ENCODE assay signal across 8 cellular contexts in genomic region chr5:132259061-132259851, GRCh38.
DNase-seq lines count a peak whose midpoint lies in the region; ATAC-seq lines count a peak whose summit lies in the region.

No MANE protein-coding gene starts in this region.

- intact Hi-C loops in head of caudate nucleus (cut with DNase I) = no loop called here

- ATAC-seq in HG02870 (IDR thresholded peaks at IDR 0.05; ENCODE audit: unreplicated experiment) = no peak
- no peak for ATAC-seq in HG02798 (IDR thresholded peaks at IDR 0.05; ENCODE audit: poor library complexity, unreplicated experiment)

- DNase-seq in GM03348 (ENCODE audit: low spot score) (peak; percentile 93), head of caudate nucleus (peak in 39 of 42 donors; percentile 26 to 78 (median 60)), retina (peak; percentile 88), NAMALWA (ENCODE audit: low spot score) (no peak), NCI-H345 (lab: John Stamatoyannopoulos, UW) (no peak)
- peak; percentile 56 for DNase-seq in activated CD8-positive, alpha-beta memory T cell treated with anti-CD3 and anti-CD28 coated beads, Interleukin-2, amount 50 U/mL, for 48 hours

Comparison
In these comparisons a context has a peak if more than half of its experiments do, and no peak if none do; other contexts are left out.
1. DNase-seq: peak in GM03348 (single experiment), activated CD8-positive, alpha-beta memory T cell treated with anti-CD3 and anti-CD28 coated beads, Interleukin-2, amount 50 U/mL, for 48 hours (single experiment), head of caudate nucleus (39 of 42) and retina (single experiment); none in NAMALWA (single experiment) and NCI-H345 (single experiment).